9 cellular contexts compared by ENCODE assay signal in genomic region chr3:167750273-167750971, GRCh38. TPM values are rescaled to one million over a fixed set of nuclear protein-coding genes. Genes with fewer than 3 reads are reported as not detected.
DNase-seq lines count a peak whose midpoint lies in the region; ATAC-seq lines count a peak whose summit lies in the region.
"Had no signal": no experiment of that assay in that cellular context is flagged by ENCODE, and none has a peak within 500 bp of the region (broad histone marks: within the 10 kb centered on the region; RNA-seq: fewer than 3 reads in every experiment).

No MANE protein-coding gene starts in this region.

- H4K91ac ChIP-seq in trophoblast cell (ENCODE audit: low read depth, low read length) = no peak overlapping the region

- H3K9me3 ChIP-seq in BLaER1 = no peaks in the 10 kb centered on the region
- H3K9me3 ChIP-seq in trophoblast cell (ENCODE audit: insufficient read depth, low read depth, low read length) = no peaks in the 10 kb centered on the region

- no peak overlapping the region for H3K23ac ChIP-seq in trophoblast cell (ENCODE audit: low read length)

- H2AK5ac ChIP-seq in trophoblast cell (ENCODE audit: low read length) = no peak overlapping the region

- H2AFZ ChIP-seq in trophoblast cell (ENCODE audit: insufficient read depth, low read length, poor library complexity) = no peak overlapping the region

- H3K9ac ChIP-seq in BLaER1 (no peak overlapping the region), trophoblast cell (ENCODE audit: low read length) (no peak overlapping the region)

- no peak overlapping the region for H2BK12ac ChIP-seq in trophoblast cell (ENCODE audit: low read length)

- H3K18ac ChIP-seq in trophoblast cell (ENCODE audit: low read length) = no peak overlapping the region

- no peaks in the 10 kb centered on the region for H3K79me1 ChIP-seq in trophoblast cell (ENCODE audit: low read length)

- peak; percentile 98 for ATAC-seq in GM19023 (IDR thresholded peaks at IDR 0.05; ENCODE audit: unreplicated experiment)
- peak; percentile 100 for ATAC-seq in HG02981 (IDR thresholded peaks at IDR 0.05; ENCODE audit: unreplicated experiment)
- ATAC-seq in T-cell (replicated peaks in 1 of 4) = peak in 3 of 4 experiments; percentile 23 to 77 (median 42)

- H3K4me3 ChIP-seq in BLaER1 (no peak overlapping the region), trophoblast cell (ENCODE audit: low read depth, low read length) (no peak overlapping the region)

- H3K14ac ChIP-seq in trophoblast cell (ENCODE audit: low read length) = no peak overlapping the region

- H3K27me3 Mint-ChIP-seq in T-cell = no peaks in the 10 kb centered on the region
- H3K27me3 Mint-ChIP-seq: activated CD4-positive, alpha-beta memory T cell treated with anti-CD3 and anti-CD28 coated beads for 36 hours had no signal

- H3K27ac ChIP-seq in BLaER1 (no peak overlapping the region; the same call in 1 of the 2 replicates), trophoblast cell (ENCODE audit: low read depth, low read length) (no peak overlapping the region)

- CTCF ChIA-PET in T-cell (lab: Charles Lee) = no interaction called here

- peak in 1 of 34 experiments; percentile 1 for DNase-seq in T-cell
- no peak for DNase-seq in trophoblast cell
- DNase-seq in HPDE6-E6E7 (ENCODE audit: extremely low spot score) = no peak
- no peak for DNase-seq in activated T-cell treated with anti-CD3 and anti-CD28 coated beads for 4 hours
- DNase-seq in NCI-H2171 (lab: John Stamatoyannopoulos, UW) = no peak
- DNase-seq: activated CD4-positive, alpha-beta memory T cell treated with anti-CD3 and anti-CD28 coated beads for 36 hours had no signal

- peaks cover 17% of the 10 kb centered on the region for H3K4me1 ChIP-seq in BLaER1
- no peaks in the 10 kb centered on the region for H3K4me1 ChIP-seq in trophoblast cell (ENCODE audit: control insufficient read depth in 1 of 2, insufficient read depth in 2 of 2, low read length in 2 of 2)

- POLR2A ChIA-PET in T-cell (lab: Charles Lee) = interaction anchor here in 1 of 2 donors (1.1 kb wide), 1 partner anchor 17 kb away, joined by 3 read pairs; no protein-coding TSS in a partner anchor

- no peaks in the 10 kb centered on the region for H3K79me2 ChIP-seq in trophoblast cell (ENCODE audit: control insufficient read depth, insufficient read depth, low read length, poor library complexity)

- no peak overlapping the region for H3K4ac ChIP-seq in trophoblast cell (ENCODE audit: low read depth, low read length)

- H3K4me2 ChIP-seq in BLaER1 (peak overlapping the region; percentile 41), trophoblast cell (ENCODE audit: low read length) (no peak overlapping the region)

- WGBS in trophoblast cell (ENCODE audit: extremely low coverage, insufficient coverage, insufficient read length) = no CpG with 5 or more reads among the region's 3 CpGs

- no peak overlapping the region for H4K12ac ChIP-seq in trophoblast cell (ENCODE audit: low read depth, low read length)

- no peak overlapping the region for H2BK5ac ChIP-seq in trophoblast cell (ENCODE audit: low read depth, low read length, poor library complexity)

- H3K9me3 Mint-ChIP-seq in T-cell = no peaks in the 10 kb centered on the region
- H3K9me3 Mint-ChIP-seq: activated CD4-positive, alpha-beta memory T cell treated with anti-CD3 and anti-CD28 coated beads for 36 hours had no signal

- no peak overlapping the region for H2BK120ac ChIP-seq in trophoblast cell (ENCODE audit: insufficient read depth, low read length, poor library complexity)

- H3K36me3 Mint-ChIP-seq in T-cell = no peaks in the 10 kb centered on the region
- H3K36me3 Mint-ChIP-seq: activated CD4-positive, alpha-beta memory T cell treated with anti-CD3 and anti-CD28 coated beads for 36 hours had no signal

- H3K27me3 ChIP-seq in BLaER1 (no peaks in the 10 kb centered on the region), trophoblast cell (ENCODE audit: insufficient read depth, low read length) (no peaks in the 10 kb centered on the region)

- H3K27ac Mint-ChIP-seq in T-cell = peak overlapping the region; percentile 69 to 71
- H3K27ac Mint-ChIP-seq: activated CD4-positive, alpha-beta memory T cell treated with anti-CD3 and anti-CD28 coated beads for 36 hours had no signal

- peak overlapping the region in 2 of 3 donors; percentile 2 to 38 for H3K4me3 Mint-ChIP-seq in T-cell
- H3K4me3 Mint-ChIP-seq: activated CD4-positive, alpha-beta memory T cell treated with anti-CD3 and anti-CD28 coated beads for 36 hours had no signal

- H4K20me1 ChIP-seq in BLaER1 = no peaks in the 10 kb centered on the region

- H4K8ac ChIP-seq in trophoblast cell (ENCODE audit: low read depth, low read length) = no peak overlapping the region

- H3K36me3 ChIP-seq in BLaER1 = no peaks in the 10 kb centered on the region
- H3K36me3 ChIP-seq in trophoblast cell (ENCODE audit: control insufficient read depth in 1 of 2, insufficient read depth in 2 of 2, low read length in 2 of 2) = no peaks in the 10 kb centered on the region

- peaks cover 16 to 25% (median 16%) of the 10 kb centered on the region in 3 donors for H3K4me1 Mint-ChIP-seq in T-cell

RNA-seq across cellular contexts. Expression of gene SERPINI1, which starts 14.9 kb away (rescaled TPM):
- total RNA-seq in T-cell = 1 to 10 TPM; 2.8 to 4.1 (median 3.0) TPM
- polyA plus RNA-seq in trophoblast cell (2013) = 2.3 and 3.1 TPM in 2 replicates

RNA-seq across cellular contexts. Expression of gene PDCD10, which starts 15.7 kb away (rescaled TPM):
- 10 to 100 TPM; 40.2 to 46.7 (median 40.8) TPM for total RNA-seq in T-cell
- polyA plus RNA-seq in trophoblast cell (2013) = 89.5 and 93.3 TPM in 2 replicates

Comparison
In these comparisons a context has a peak if more than half of its experiments do, and no peak if none do; other contexts are left out.
1. ATAC-seq: peak in every context shown above with its lines; median percentile 100 in HG02981; 98 in GM19023; 42 in T-cell.